In genomic region chr7:152392254-152392653, GRCh38 we compare ENCODE assay signal across 1 cellular context.
TF ChIP-seq lines count a peak whose summit lies in the region.

No MANE protein-coding gene starts in this region.

TF ChIP-seq in GM23338, 12 proteins besides CTCF, POLR2A, EP300 and RAD21:
- TF ChIP-seq, protein P1, sequence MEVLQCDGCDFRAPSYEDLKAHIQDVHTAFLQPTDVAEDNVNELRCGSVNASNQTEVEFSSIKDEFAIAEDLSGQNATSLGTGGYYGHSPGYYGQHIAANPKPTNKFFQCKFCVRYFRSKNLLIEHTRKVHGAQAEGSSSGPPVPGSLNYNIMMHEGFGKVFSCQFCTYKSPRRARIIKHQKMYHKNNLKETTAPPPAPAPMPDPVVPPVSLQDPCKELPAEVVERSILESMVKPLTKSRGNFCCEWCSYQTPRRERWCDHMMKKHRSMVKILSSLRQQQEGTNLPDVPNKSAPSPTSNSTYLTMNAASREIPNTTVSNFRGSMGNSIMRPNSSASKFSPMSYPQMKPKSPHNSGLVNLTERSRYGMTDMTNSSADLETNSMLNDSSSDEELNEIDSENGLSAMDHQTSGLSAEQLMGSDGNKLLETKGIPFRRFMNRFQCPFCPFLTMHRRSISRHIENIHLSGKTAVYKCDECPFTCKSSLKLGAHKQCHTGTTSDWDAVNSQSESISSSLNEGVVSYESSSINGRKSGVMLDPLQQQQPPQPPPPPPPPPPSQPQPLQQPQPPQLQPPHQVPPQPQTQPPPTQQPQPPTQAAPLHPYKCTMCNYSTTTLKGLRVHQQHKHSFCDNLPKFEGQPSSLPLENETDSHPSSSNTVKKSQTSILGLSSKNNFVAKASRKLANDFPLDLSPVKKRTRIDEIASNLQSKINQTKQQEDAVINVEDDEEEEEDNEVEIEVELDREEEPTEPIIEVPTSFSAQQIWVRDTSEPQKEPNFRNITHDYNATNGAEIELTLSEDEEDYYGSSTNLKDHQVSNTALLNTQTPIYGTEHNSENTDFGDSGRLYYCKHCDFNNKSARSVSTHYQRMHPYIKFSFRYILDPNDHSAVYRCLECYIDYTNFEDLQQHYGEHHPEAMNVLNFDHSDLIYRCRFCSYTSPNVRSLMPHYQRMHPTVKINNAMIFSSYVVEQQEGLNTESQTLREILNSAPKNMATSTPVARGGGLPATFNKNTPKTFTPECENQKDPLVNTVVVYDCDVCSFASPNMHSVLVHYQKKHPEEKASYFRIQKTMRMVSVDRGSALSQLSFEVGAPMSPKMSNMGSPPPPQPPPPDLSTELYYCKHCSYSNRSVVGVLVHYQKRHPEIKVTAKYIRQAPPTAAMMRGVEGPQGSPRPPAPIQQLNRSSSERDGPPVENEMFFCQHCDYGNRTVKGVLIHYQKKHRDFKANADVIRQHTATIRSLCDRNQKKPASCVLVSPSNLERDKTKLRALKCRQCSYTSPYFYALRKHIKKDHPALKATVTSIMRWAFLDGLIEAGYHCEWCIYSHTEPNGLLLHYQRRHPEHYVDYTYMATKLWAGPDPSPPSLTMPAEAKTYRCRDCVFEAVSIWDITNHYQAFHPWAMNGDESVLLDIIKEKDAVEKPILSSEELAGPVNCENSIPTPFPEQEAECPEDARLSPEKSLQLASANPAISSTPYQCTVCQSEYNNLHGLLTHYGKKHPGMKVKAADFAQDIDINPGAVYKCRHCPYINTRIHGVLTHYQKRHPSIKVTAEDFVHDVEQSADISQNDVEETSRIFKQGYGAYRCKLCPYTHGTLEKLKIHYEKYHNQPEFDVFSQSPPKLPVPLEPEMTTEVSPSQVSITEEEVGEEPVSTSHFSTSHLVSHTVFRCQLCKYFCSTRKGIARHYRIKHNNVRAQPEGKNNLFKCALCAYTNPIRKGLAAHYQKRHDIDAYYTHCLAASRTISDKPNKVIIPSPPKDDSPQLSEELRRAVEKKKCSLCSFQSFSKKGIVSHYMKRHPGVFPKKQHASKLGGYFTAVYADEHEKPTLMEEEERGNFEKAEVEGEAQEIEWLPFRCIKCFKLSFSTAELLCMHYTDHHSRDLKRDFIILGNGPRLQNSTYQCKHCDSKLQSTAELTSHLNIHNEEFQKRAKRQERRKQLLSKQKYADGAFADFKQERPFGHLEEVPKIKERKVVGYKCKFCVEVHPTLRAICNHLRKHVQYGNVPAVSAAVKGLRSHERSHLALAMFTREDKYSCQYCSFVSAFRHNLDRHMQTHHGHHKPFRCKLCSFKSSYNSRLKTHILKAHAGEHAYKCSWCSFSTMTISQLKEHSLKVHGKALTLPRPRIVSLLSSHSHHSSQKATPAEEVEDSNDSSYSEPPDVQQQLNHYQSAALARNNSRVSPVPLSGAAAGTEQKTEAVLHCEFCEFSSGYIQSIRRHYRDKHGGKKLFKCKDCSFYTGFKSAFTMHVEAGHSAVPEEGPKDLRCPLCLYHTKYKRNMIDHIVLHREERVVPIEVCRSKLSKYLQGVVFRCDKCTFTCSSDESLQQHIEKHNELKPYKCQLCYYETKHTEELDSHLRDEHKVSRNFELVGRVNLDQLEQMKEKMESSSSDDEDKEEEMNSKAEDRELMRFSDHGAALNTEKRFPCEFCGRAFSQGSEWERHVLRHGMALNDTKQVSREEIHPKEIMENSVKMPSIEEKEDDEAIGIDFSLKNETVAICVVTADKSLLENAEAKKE (CRISPR knock-in tag; IDR thresholded peaks at IDR 0.05) = no peak
- TF ChIP-seq REST (IDR thresholded peaks at IDR 0.05; ENCODE audit: unreplicated experiment) = no peak
- no peak for TF ChIP-seq ZNF331 (CRISPR knock-in tag; IDR thresholded peaks at IDR 0.05; ENCODE audit: low read depth)
- TF ChIP-seq NANOG (IDR thresholded peaks at IDR 0.05; ENCODE audit: borderline replicate concordance) = no peak
- TF ChIP-seq ZNF114 (CRISPR knock-in tag; IDR thresholded peaks at IDR 0.05) = no peak
- no peak for TF ChIP-seq EZH2 (IDR thresholded peaks at IDR 0.05; ENCODE audit: low read depth, unreplicated experiment)
- no peak for TF ChIP-seq POLR2AphosphoS5 (IDR thresholded peaks at IDR 0.05; ENCODE audit: low read depth)
- no peak for TF ChIP-seq CREB1 (CRISPR knock-in tag; IDR thresholded peaks at IDR 0.05; ENCODE audit: low read depth)
TF ChIP-seq in GM23338: peak in this region for 0.
